ENCODE assay signal across 14 cellular contexts in the genomic region with DNA sequence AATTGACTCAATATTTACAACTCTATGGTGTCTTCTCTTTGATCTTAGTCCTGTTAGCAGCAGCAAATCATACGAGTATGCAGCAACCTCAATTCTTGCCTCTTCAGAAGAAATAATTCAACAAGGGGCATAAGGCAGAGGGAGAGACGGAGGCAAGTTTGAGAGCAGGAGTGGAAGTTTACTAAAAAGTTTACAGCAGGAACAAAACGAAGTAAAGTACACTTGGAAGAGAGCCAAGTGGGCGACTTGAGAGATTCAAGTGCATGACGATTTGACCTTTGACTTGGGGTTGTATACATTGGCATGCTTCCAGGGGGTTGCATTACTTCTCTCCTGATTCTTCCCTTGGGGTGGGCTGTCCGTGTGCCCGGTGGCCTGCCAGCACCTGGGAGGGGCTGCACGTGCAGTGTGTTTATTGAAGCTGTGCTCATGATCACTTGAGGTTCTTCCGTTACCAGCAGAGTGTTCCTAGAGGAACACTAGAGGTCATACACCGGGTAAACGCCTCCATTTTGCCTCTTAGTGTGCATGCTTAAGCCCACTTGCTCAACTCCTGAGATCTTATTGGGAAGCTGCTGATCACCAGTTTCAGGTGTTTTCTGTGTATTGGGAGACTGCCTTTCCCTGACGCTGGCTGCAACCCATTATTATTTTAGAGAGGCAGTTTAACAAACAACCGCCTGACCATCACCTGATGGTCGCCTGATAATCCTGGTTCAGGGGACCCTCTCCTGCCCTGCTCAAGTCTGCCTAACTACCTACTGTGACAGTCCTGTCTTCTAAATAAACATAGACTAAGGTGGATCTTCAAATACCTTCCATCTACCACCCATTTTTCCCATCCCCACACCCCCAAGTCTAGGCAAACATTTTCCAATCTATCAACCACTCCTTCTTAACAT.
A peak's percentile ranks its signal among the peaks of the same experiment; 100 is the strongest.
DNase-seq lines count a peak whose midpoint lies in the region; ATAC-seq and TF ChIP-seq lines count a peak whose summit lies in the region.
"Had no signal": no experiment of that assay in that cellular context is flagged by ENCODE, and none has a peak within 500 bp of the region (broad histone marks: within the 10 kb centered on the region; RNA-seq: fewer than 3 reads in every experiment).

No MANE protein-coding gene starts in this region.

- no peak overlapping the region for H3K4me3 Mint-ChIP-seq in MCF 10A (ENCODE audit: unreplicated experiment)
- peak overlapping the region; percentile 34 for H3K4me3 Mint-ChIP-seq in type B pancreatic cell
- H3K4me3 Mint-ChIP-seq: H9 had no signal

- H3K36me3 Mint-ChIP-seq in MCF 10A (ENCODE audit: insufficient read depth, unreplicated experiment), result no peaks in the 10 kb centered on the region
- no peaks in the 10 kb centered on the region for H3K36me3 Mint-ChIP-seq in type B pancreatic cell

- no peaks in the 10 kb centered on the region for H3K36me3 ChIP-seq in breast epithelium
- H3K36me3 ChIP-seq: uterus had no signal

- H3K4me1 Mint-ChIP-seq in MCF 10A (ENCODE audit: insufficient read depth, unreplicated experiment), result peaks cover 13% of the 10 kb centered on the region
- H3K4me1 Mint-ChIP-seq in type B pancreatic cell (ENCODE audit: unreplicated experiment), result peaks cover 44% of the 10 kb centered on the region

- H3K27ac ChIP-seq in breast epithelium, result no peak overlapping the region
- H3K27ac ChIP-seq: uterus had no signal

- CTCF ChIA-PET in MCF 10A (lab: Yijun Ruan, JAX), result interaction anchor here (0.6 kb wide), 1 partner anchor 8 kb away, joined by 3 read pairs; no protein-coding TSS in a partner anchor

- no peak for TF ChIP-seq POLR2A in breast epithelium (IDR thresholded peaks at IDR 0.05)

- no peaks in the 10 kb centered on the region for H3K4me1 ChIP-seq in breast epithelium

- POLR2A ChIA-PET in MCF 10A (lab: Yijun Ruan, JAX), result interaction anchor here (0.6 kb wide), 1 partner anchor 709 kb away, joined by 3 read pairs; no protein-coding TSS in a partner anchor

- no peak for ATAC-seq in SK-N-SH treated with all-trans-retinoic acid at 6 μM for 48 hours
- no peak for ATAC-seq in GM21786 (IDR thresholded peaks at IDR 0.05; ENCODE audit: unreplicated experiment)
- ATAC-seq in HG02610 (IDR thresholded peaks at IDR 0.05; ENCODE audit: unreplicated experiment), result no peak

- H3K27me3 ChIP-seq in breast epithelium, result no peaks in the 10 kb centered on the region
- H3K27me3 ChIP-seq: uterus had no signal

- intact Hi-C loops in MCF 10A (cut with micrococcal nuclease) (no loop called here), breast epithelium (cut with DNase I; ENCODE audit: low total_unique reads) (no loop called here)

- TF ChIP-seq CTCF in MCF 10A (IDR thresholded peaks at IDR 0.05; ENCODE audit: unreplicated experiment) (no peak), breast epithelium (IDR thresholded peaks at IDR 0.05) (no peak), type B pancreatic cell (conservative IDR thresholded peaks at IDR 0.05) (no peak)

- H3K4me3 ChIP-seq in breast epithelium, result no peak overlapping the region
- H3K4me3 ChIP-seq: uterus had no signal

- no TSS peak for BruUV-seq in MCF 10A (replicated peaks; lab: Mats Ljungman, UMichigan)

- no peaks in the 10 kb centered on the region for H3K27me3 Mint-ChIP-seq in MCF 10A (ENCODE audit: insufficient read depth, unreplicated experiment)
- H3K27me3 Mint-ChIP-seq in type B pancreatic cell, result no peaks in the 10 kb centered on the region

- no peaks in the 10 kb centered on the region for H3K9me3 ChIP-seq in breast epithelium
- H3K9me3 ChIP-seq: uterus had no signal

- DNase-seq in MCF 10A (ENCODE audit: unreplicated experiment), result peak; percentile 32
- DNase-seq in breast epithelium (ENCODE audit: low spot score in 2 of 2), result no peak
- DNase-seq in SHP77 treated with DMSO at 0.1 percent for 48 hours (lab: John Stamatoyannopoulos, UW), result peak; percentile 35
- peak; percentile 5 for DNase-seq in kidney glomerular epithelial cell (lab: John Stamatoyannopoulos, UW)
- no peak for DNase-seq in type B pancreatic cell (ENCODE audit: extremely low spot score, unreplicated experiment)
- DNase-seq: activated CD4-positive, alpha-beta T cell treated with anti-CD3 and anti-CD28 coated beads for 1 hour; anterior cingulate cortex; DMS 273 treated with DMSO at 0.1 percent for 48 hours; H9; MV-4-11; uterus had no signal

- H3K9me3 Mint-ChIP-seq in MCF 10A (ENCODE audit: unreplicated experiment), result peaks cover 8% of the 10 kb centered on the region
- peaks cover 5% of the 10 kb centered on the region for H3K9me3 Mint-ChIP-seq in type B pancreatic cell

- H3K27ac Mint-ChIP-seq in MCF 10A (ENCODE audit: low read depth, unreplicated experiment) (no peak overlapping the region), type B pancreatic cell (peak overlapping the region; percentile 22)
- H3K27ac Mint-ChIP-seq: H9 had no signal

TF ChIP-seq in SK-N-SH treated with all-trans-retinoic acid at 6 μM for 48 hours, 23 proteins besides CTCF, POLR2A, EP300 and RAD21 (continues in another document):
- TF ChIP-seq ZFP30 (CRISPR knock-in tag; IDR thresholded peaks at IDR 0.05), result no peak
- TF ChIP-seq, protein P1, sequence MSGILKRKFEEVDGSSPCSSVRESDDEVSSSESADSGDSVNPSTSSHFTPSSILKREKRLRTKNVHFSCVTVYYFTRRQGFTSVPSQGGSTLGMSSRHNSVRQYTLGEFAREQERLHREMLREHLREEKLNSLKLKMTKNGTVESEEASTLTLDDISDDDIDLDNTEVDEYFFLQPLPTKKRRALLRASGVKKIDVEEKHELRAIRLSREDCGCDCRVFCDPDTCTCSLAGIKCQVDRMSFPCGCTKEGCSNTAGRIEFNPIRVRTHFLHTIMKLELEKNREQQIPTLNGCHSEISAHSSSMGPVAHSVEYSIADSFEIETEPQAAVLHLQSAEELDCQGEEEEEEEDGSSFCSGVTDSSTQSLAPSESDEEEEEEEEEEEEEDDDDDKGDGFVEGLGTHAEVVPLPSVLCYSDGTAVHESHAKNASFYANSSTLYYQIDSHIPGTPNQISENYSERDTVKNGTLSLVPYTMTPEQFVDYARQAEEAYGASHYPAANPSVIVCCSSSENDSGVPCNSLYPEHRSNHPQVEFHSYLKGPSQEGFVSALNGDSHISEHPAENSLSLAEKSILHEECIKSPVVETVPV (CRISPR knock-in tag; IDR thresholded peaks at IDR 0.05), result no peak
- no peak for TF ChIP-seq ZNF565 (CRISPR knock-in tag; conservative IDR thresholded peaks at IDR 0.05; ENCODE audit: low read depth)
- TF ChIP-seq, protein P2, sequence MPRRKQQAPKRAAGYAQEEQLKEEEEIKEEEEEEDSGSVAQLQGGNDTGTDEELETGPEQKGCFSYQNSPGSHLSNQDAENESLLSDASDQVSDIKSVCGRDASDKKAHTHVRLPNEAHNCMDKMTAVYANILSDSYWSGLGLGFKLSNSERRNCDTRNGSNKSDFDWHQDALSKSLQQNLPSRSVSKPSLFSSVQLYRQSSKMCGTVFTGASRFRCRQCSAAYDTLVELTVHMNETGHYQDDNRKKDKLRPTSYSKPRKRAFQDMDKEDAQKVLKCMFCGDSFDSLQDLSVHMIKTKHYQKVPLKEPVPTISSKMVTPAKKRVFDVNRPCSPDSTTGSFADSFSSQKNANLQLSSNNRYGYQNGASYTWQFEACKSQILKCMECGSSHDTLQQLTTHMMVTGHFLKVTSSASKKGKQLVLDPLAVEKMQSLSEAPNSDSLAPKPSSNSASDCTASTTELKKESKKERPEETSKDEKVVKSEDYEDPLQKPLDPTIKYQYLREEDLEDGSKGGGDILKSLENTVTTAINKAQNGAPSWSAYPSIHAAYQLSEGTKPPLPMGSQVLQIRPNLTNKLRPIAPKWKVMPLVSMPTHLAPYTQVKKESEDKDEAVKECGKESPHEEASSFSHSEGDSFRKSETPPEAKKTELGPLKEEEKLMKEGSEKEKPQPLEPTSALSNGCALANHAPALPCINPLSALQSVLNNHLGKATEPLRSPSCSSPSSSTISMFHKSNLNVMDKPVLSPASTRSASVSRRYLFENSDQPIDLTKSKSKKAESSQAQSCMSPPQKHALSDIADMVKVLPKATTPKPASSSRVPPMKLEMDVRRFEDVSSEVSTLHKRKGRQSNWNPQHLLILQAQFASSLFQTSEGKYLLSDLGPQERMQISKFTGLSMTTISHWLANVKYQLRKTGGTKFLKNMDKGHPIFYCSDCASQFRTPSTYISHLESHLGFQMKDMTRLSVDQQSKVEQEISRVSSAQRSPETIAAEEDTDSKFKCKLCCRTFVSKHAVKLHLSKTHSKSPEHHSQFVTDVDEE (CRISPR knock-in tag; IDR thresholded peaks at IDR 0.05), result no peak
- no peak for TF ChIP-seq OSR1 (CRISPR knock-in tag; IDR thresholded peaks at IDR 0.05)
- TF ChIP-seq TCF4 (CRISPR knock-in tag; IDR thresholded peaks at IDR 0.05; ENCODE audit: borderline replicate concordance), result no peak
- TF ChIP-seq RARB (CRISPR knock-in tag; IDR thresholded peaks at IDR 0.05), result no peak
- no peak for TF ChIP-seq GLIS3 (CRISPR knock-in tag; IDR thresholded peaks at IDR 0.05)
- no peak for TF ChIP-seq ISL1 (CRISPR knock-in tag; IDR thresholded peaks at IDR 0.05)
- no peak for TF ChIP-seq ZNF70 (CRISPR knock-in tag; IDR thresholded peaks at IDR 0.05)
- TF ChIP-seq TOX (CRISPR knock-in tag; IDR thresholded peaks at IDR 0.05; ENCODE audit: borderline replicate concordance), result no peak
- TF ChIP-seq, protein P3, sequence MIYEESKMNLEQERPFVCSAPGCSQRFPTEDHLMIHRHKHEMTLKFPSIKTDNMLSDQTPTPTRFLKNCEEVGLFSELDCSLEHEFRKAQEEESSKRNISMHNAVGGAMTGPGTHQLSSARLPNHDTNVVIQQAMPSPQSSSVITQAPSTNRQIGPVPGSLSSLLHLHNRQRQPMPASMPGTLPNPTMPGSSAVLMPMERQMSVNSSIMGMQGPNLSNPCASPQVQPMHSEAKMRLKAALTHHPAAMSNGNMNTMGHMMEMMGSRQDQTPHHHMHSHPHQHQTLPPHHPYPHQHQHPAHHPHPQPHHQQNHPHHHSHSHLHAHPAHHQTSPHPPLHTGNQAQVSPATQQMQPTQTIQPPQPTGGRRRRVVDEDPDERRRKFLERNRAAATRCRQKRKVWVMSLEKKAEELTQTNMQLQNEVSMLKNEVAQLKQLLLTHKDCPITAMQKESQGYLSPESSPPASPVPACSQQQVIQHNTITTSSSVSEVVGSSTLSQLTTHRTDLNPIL (CRISPR knock-in tag; IDR thresholded peaks at IDR 0.05; ENCODE audit: low read depth), result no peak

Comparison
In these comparisons a context has a peak if more than half of its experiments do, and no peak if none do; other contexts are left out.
1. DNase-seq: peak in MCF 10A (single experiment), SHP77 treated with DMSO at 0.1 percent for 48 hours (single experiment) and kidney glomerular epithelial cell (single experiment); none in breast epithelium (0 of 2) and type B pancreatic cell (single experiment).